ENCODE assay signal across 37 cellular contexts in genomic region chr7:25512051-25512450, GRCh38.
"Had no signal": no experiment of that assay in that cellular context is flagged by ENCODE, and none has a peak within 500 bp of the region (broad histone marks: within the 10 kb centered on the region; RNA-seq: fewer than 3 reads in every experiment).

No MANE protein-coding gene starts in this region.

- H3K9me3 Mint-ChIP-seq: activated naive CD4-positive, alpha-beta T cell treated with anti-CD3 and anti-CD28 coated beads, Interleukin-2, amount 10 ng/mL, durations not matched to agents 7 days and 5 days; activated naive CD4-positive, alpha-beta T cell treated with anti-CD3 and anti-CD28 coated beads, Interleukin-2, amount 50 U/mL, for 24 hours; activated naive CD4-positive, alpha-beta T cell treated with anti-CD3 and anti-CD28 coated beads, Interleukin-2, amount 50 U/mL, for 72 hours; activated naive CD8-positive, alpha-beta T cell treated with anti-CD3 and anti-CD28 coated beads, Interleukin-2, amount 10 ng/mL, durations not matched to agents 7 days and 5 days; activated naive CD8-positive, alpha-beta T cell treated with anti-CD3 and anti-CD28 coated beads, Interleukin-2, amount 50 U/mL, for 24 hours; activated T-cell treated with anti-CD3 and anti-CD28 coated beads, Interleukin-2, amount 50 U/mL, for 24 hours; activated T-helper 1 cell treated with anti-CD3 and anti-CD28 coated beads, Interleukin-12 subunit alpha, Interleukin-12 subunit beta, Interleukin-2, Interleukin-4 antibody, amounts not matched to agents 30 ng/mL and 10 ng/mL and 1 ng/mL, durations not matched to agents 14 hours and 24 hours and 36 hours; activated T-helper 17 cell treated with anti-CD3 and anti-CD28 coated beads, Interleukin-2, amount 50 U/mL, for 72 hours; activated T-helper 2 cell treated with anti-CD3 and anti-CD28 coated beads, Interferon-gamma antibody, Interleukin-2, Interleukin-4, amounts not matched to agents 10 μg/mL and 5 μg/mL and 100 μg/mL, durations not matched to agents 14 hours and 24 hours and 36 hours; central memory CD8-positive, alpha-beta T cell had no signal

- H3K9me3 ChIP-seq: adrenal gland, ascending aorta, body of pancreas, breast epithelium had no signal

- H3K27ac Mint-ChIP-seq: activated naive CD4-positive, alpha-beta T cell treated with anti-CD3 and anti-CD28 coated beads for 36 hours; activated naive CD4-positive, alpha-beta T cell treated with anti-CD3 and anti-CD28 coated beads, Interleukin-2, amount 10 ng/mL, durations not matched to agents 7 days and 5 days; activated naive CD4-positive, alpha-beta T cell treated with anti-CD3 and anti-CD28 coated beads, Interleukin-2, amount 50 U/mL, for 24 hours; activated naive CD4-positive, alpha-beta T cell treated with anti-CD3 and anti-CD28 coated beads, Interleukin-2, amount 50 U/mL, for 72 hours; activated naive CD8-positive, alpha-beta T cell; activated naive CD8-positive, alpha-beta T cell treated with anti-CD3 and anti-CD28 coated beads for 36 hours; activated naive CD8-positive, alpha-beta T cell treated with anti-CD3 and anti-CD28 coated beads, Interleukin-2, amount 10 ng/mL, durations not matched to agents 7 days and 5 days; activated naive CD8-positive, alpha-beta T cell treated with anti-CD3 and anti-CD28 coated beads, Interleukin-2, amount 50 U/mL, for 24 hours; activated T-cell treated with anti-CD3 and anti-CD28 coated beads, Interleukin-2, amount 50 U/mL, for 24 hours; activated T-cell treated with anti-CD3 and anti-CD28 coated beads, Interleukin-2, amount 50 U/mL, for 72 hours; activated T-helper 1 cell treated with anti-CD3 and anti-CD28 coated beads, Interleukin-12 subunit alpha, Interleukin-12 subunit beta, Interleukin-2, Interleukin-4 antibody, amounts not matched to agents 30 ng/mL and 10 ng/mL and 1 ng/mL, durations not matched to agents 14 hours and 24 hours and 36 hours; activated T-helper 17 cell treated with anti-CD3 and anti-CD28 coated beads, Interleukin-2, amount 50 U/mL, for 72 hours; activated T-helper 2 cell treated with anti-CD3 and anti-CD28 coated beads, Interferon-gamma antibody, Interleukin-2, Interleukin-4, amounts not matched to agents 10 μg/mL and 5 μg/mL and 100 μg/mL, durations not matched to agents 14 hours and 24 hours and 36 hours; brain had no signal

- H3K27ac ChIP-seq: adrenal gland, ascending aorta, body of pancreas, brain microvascular endothelial cell, breast epithelium, cardiac muscle cell had no signal

- H3K36me3 ChIP-seq: adrenal gland, ascending aorta, brain microvascular endothelial cell, breast epithelium, cardiac muscle cell had no signal

- H3K4me3 Mint-ChIP-seq: activated naive CD4-positive, alpha-beta T cell treated with anti-CD3 and anti-CD28 coated beads for 36 hours; activated naive CD4-positive, alpha-beta T cell treated with anti-CD3 and anti-CD28 coated beads, Interleukin-2, amount 10 ng/mL, durations not matched to agents 7 days and 5 days; activated naive CD4-positive, alpha-beta T cell treated with anti-CD3 and anti-CD28 coated beads, Interleukin-2, amount 50 U/mL, for 24 hours; activated naive CD8-positive, alpha-beta T cell; activated naive CD8-positive, alpha-beta T cell treated with anti-CD3 and anti-CD28 coated beads for 36 hours; activated naive CD8-positive, alpha-beta T cell treated with anti-CD3 and anti-CD28 coated beads, Interleukin-2, amount 10 ng/mL, durations not matched to agents 7 days and 5 days; activated naive CD8-positive, alpha-beta T cell treated with anti-CD3 and anti-CD28 coated beads, Interleukin-2, amount 50 U/mL, for 24 hours; activated T-cell treated with anti-CD3 and anti-CD28 coated beads, Interleukin-2, amount 50 U/mL, for 24 hours; activated T-cell treated with anti-CD3 and anti-CD28 coated beads, Interleukin-2, amount 50 U/mL, for 4 hours; activated T-cell treated with anti-CD3 and anti-CD28 coated beads, Interleukin-2, amount 50 U/mL, for 72 hours; activated T-helper 1 cell treated with anti-CD3 and anti-CD28 coated beads, Interleukin-12 subunit alpha, Interleukin-12 subunit beta, Interleukin-2, Interleukin-4 antibody, amounts not matched to agents 30 ng/mL and 10 ng/mL and 1 ng/mL, durations not matched to agents 14 hours and 24 hours and 36 hours; activated T-helper 17 cell treated with anti-CD3 and anti-CD28 coated beads, Interleukin-2, amount 50 U/mL, for 72 hours; brain; central memory CD8-positive, alpha-beta T cell had no signal

- H3K4me1 ChIP-seq: adrenal gland, ascending aorta, body of pancreas, breast epithelium had no signal

- DNase-seq: activated effector memory CD4-positive, alpha-beta T cell treated with anti-CD3 and anti-CD28 coated beads, Interleukin-2, amount 50 U/mL, for 16 hours; activated effector memory CD4-positive, alpha-beta T cell treated with Interleukin-2 at 50 U/mL for 16 hours; activated gamma-delta T cell; activated naive CD4-positive, alpha-beta T cell; activated naive CD4-positive, alpha-beta T cell treated with anti-CD3 and anti-CD28 coated beads for 36 hours; activated naive CD4-positive, alpha-beta T cell treated with anti-CD3 and anti-CD28 coated beads, Interleukin-2, amount 10 ng/mL, durations not matched to agents 7 days and 5 days; activated naive CD4-positive, alpha-beta T cell treated with anti-CD3 and anti-CD28 coated beads, Interleukin-2, amount 50 U/mL, for 16 hours; activated naive CD4-positive, alpha-beta T cell treated with Interleukin-2 at 50 U/mL for 16 hours; activated naive CD8-positive, alpha-beta T cell treated with anti-CD3 and anti-CD28 coated beads for 36 hours; activated naive CD8-positive, alpha-beta T cell treated with anti-CD3 and anti-CD28 coated beads, Interleukin-2, amount 10 ng/mL, durations not matched to agents 7 days and 5 days; activated naive CD8-positive, alpha-beta T cell treated with anti-CD3 and anti-CD28 coated beads, Interleukin-2, amount 50 U/mL, for 24 hours; activated T-cell treated with anti-CD3 and anti-CD28 coated beads, Interleukin-2, amount 50 U/mL, for 1 hour; activated T-cell treated with anti-CD3 and anti-CD28 coated beads, Interleukin-2, amount 50 U/mL, for 24 hours; activated T-cell treated with anti-CD3 and anti-CD28 coated beads, Interleukin-2, amount 50 U/mL, for 4 hours; activated T-cell treated with anti-CD3 and anti-CD28 coated beads, Interleukin-2, amount 50 U/mL, for 48 hours; activated T-cell treated with anti-CD3 and anti-CD28 coated beads, Interleukin-2, amount 50 U/mL, for 72 hours; adrenal gland; amniotic stem cell; amygdala; anterior cingulate cortex; aorta; body of pancreas; brain microvascular endothelial cell; caudate nucleus; central memory CD4-positive, alpha-beta T cell; cerebellar nuclear complex had no signal

- H3K36me3 Mint-ChIP-seq: activated naive CD4-positive, alpha-beta T cell treated with anti-CD3 and anti-CD28 coated beads, Interleukin-2, amount 10 ng/mL, durations not matched to agents 7 days and 5 days; activated naive CD4-positive, alpha-beta T cell treated with anti-CD3 and anti-CD28 coated beads, Interleukin-2, amount 50 U/mL, for 24 hours; activated naive CD4-positive, alpha-beta T cell treated with anti-CD3 and anti-CD28 coated beads, Interleukin-2, amount 50 U/mL, for 72 hours; activated naive CD8-positive, alpha-beta T cell; activated naive CD8-positive, alpha-beta T cell treated with anti-CD3 and anti-CD28 coated beads for 36 hours; activated naive CD8-positive, alpha-beta T cell treated with anti-CD3 and anti-CD28 coated beads, Interleukin-2, amount 10 ng/mL, durations not matched to agents 7 days and 5 days; brain had no signal

- H3K4me1 Mint-ChIP-seq: activated naive CD8-positive, alpha-beta T cell treated with anti-CD3 and anti-CD28 coated beads for 36 hours; activated naive CD8-positive, alpha-beta T cell treated with anti-CD3 and anti-CD28 coated beads, Interleukin-2, amount 10 ng/mL, durations not matched to agents 7 days and 5 days; activated naive CD8-positive, alpha-beta T cell treated with anti-CD3 and anti-CD28 coated beads, Interleukin-2, amount 50 U/mL, for 24 hours; activated T-helper 17 cell treated with anti-CD3 and anti-CD28 coated beads, Interleukin-2, amount 50 U/mL, for 72 hours; brain; central memory CD8-positive, alpha-beta T cell had no signal

- H3K4me3 ChIP-seq: adrenal gland, ascending aorta, body of pancreas, breast epithelium, cardiac muscle cell had no signal

- H3K27me3 Mint-ChIP-seq: activated naive CD4-positive, alpha-beta T cell treated with anti-CD3 and anti-CD28 coated beads, Interleukin-2, amount 10 ng/mL, durations not matched to agents 7 days and 5 days; activated naive CD4-positive, alpha-beta T cell treated with anti-CD3 and anti-CD28 coated beads, Interleukin-2, amount 50 U/mL, for 24 hours; activated naive CD8-positive, alpha-beta T cell; activated naive CD8-positive, alpha-beta T cell treated with anti-CD3 and anti-CD28 coated beads for 36 hours; activated naive CD8-positive, alpha-beta T cell treated with anti-CD3 and anti-CD28 coated beads, Interleukin-2, amount 50 U/mL, for 24 hours; activated T-cell treated with anti-CD3 and anti-CD28 coated beads, Interleukin-2, amount 50 U/mL, for 24 hours had no signal

- ATAC-seq: activated naive CD4-positive, alpha-beta T cell treated with anti-CD3 and anti-CD28 coated beads, Interleukin-2, amount 50 U/mL, for 72 hours; activated naive CD8-positive, alpha-beta T cell treated with anti-CD3 and anti-CD28 coated beads, Interleukin-2, amount 50 U/mL, for 24 hours; activated T-cell treated with anti-CD3 and anti-CD28 coated beads, Interleukin-2, amount 50 U/mL, for 4 hours; activated T-cell treated with anti-CD3 and anti-CD28 coated beads, Interleukin-2, amount 50 U/mL, for 72 hours; activated T-helper 17 cell treated with anti-CD3 and anti-CD28 coated beads, Interleukin-2, amount 50 U/mL, for 72 hours; body of pancreas had no signal
